9 cellular contexts compared by ENCODE assay signal in genomic region chr22:50303515-50303847, GRCh38. TPM values are rescaled to one million over a fixed set of nuclear protein-coding genes. Genes with fewer than 3 reads are reported as not detected.
DNase-seq lines count a peak whose midpoint lies in the region; ATAC-seq and TF ChIP-seq lines count a peak whose summit lies in the region.
"Had no signal": no experiment of that assay in that cellular context is flagged by ENCODE, and none has a peak within 500 bp of the region (broad histone marks: within the 10 kb centered on the region; RNA-seq: fewer than 3 reads in every experiment).

No MANE protein-coding gene starts in this region.

- peaks cover 0 to 2% (median 0%) of the 10 kb centered on the region in 3 donors for H3K27me3 ChIP-seq in skeletal muscle tissue (ENCODE audit: control insufficient read depth in 3 of 3, insufficient read depth in 3 of 3, low read length in 3 of 3)

- H3K36me3 ChIP-seq in skeletal muscle tissue (ENCODE audit: control insufficient read depth in 3 of 3, insufficient read depth in 3 of 3, low read length in 3 of 3): no peaks in the 10 kb centered on the region

- H3K27me3 Mint-ChIP-seq in CD14-positive monocyte (ENCODE audit: low read depth in 3 of 3): peaks cover 0 to 1% (median 0%) of the 10 kb centered on the region in 3 donors

- peaks cover 47 to 60% (median 59%) of the 10 kb centered on the region in 3 donors for H3K4me1 ChIP-seq in skeletal muscle tissue (ENCODE audit: control insufficient read depth in 3 of 3, insufficient read depth in 3 of 3, low read length in 3 of 3)

- H3K9ac ChIP-seq in skeletal muscle tissue (ENCODE audit: low read depth in 1 of 3, low read length in 3 of 3): peak overlapping the region in 2 of 3 donors; percentile 45 to 54

- H3K9me3 ChIP-seq in skeletal muscle tissue (ENCODE audit: control insufficient read depth in 3 of 3, low read length in 3 of 3): no peaks in the 10 kb centered on the region

- H3K27ac Mint-ChIP-seq in CD14-positive monocyte: peak overlapping the region; percentile 99 to 100 (median 100)
- H3K27ac Mint-ChIP-seq: CD8-positive, alpha-beta memory T cell had no signal

- H3K36me3 Mint-ChIP-seq in CD14-positive monocyte: peaks cover 8 to 23% of the 10 kb centered on the region in 2 donors
- H3K36me3 Mint-ChIP-seq: CD8-positive, alpha-beta memory T cell had no signal

- H3K4me3 ChIP-seq in skeletal muscle tissue (ENCODE audit: low read length in 3 of 3): no peak overlapping the region

- peaks cover 0 to 2% (median 0%) of the 10 kb centered on the region in 7 donors for H3K9me3 Mint-ChIP-seq in CD14-positive monocyte
- H3K9me3 Mint-ChIP-seq: CD8-positive, alpha-beta memory T cell had no signal

- H3K4me3 Mint-ChIP-seq in CD14-positive monocyte: peak overlapping the region; percentile 96

- TF ChIP-seq CTCF in CD14-positive monocyte (IDR thresholded peaks at IDR 0.05) (no peak), VCaP (conservative IDR thresholded peaks at IDR 0.05) (no peak)

- DNase-seq in CD14-positive monocyte (ENCODE audit: low spot score) (no peak), hippocampal formation (lab: John Stamatoyannopoulos, UW) (peak; percentile 27 to 40), NCI-H1436 (lab: John Stamatoyannopoulos, UW) (no peak), medulla oblongata (ENCODE audit: extremely low spot score) (no peak)
- no peak for DNase-seq in stimulated activated naive CD8-positive, alpha-beta T cell treated with anti-CD3 and anti-CD28 coated beads, Interleukin-15, Interleukin-2, amounts not matched to agents 100 U/mL and 50 U/mL, for 24 hours
- DNase-seq: CD8-positive, alpha-beta memory T cell had no signal

- ATAC-seq in HG03025 (IDR thresholded peaks at IDR 0.05; ENCODE audit: low FRiP score, unreplicated experiment): no peak
- no peak for ATAC-seq in stimulated activated naive CD8-positive, alpha-beta T cell treated with anti-CD3 and anti-CD28 coated beads, Interleukin-15, Interleukin-2, amounts not matched to agents 100 U/mL and 50 U/mL, for 24 hours

- peak overlapping the region; percentile 90 for H3K27ac ChIP-seq in VCaP
- H3K27ac ChIP-seq in skeletal muscle tissue (ENCODE audit: low read depth, low read length): peak overlapping the region; percentile 54

- H3K4me1 Mint-ChIP-seq in CD14-positive monocyte: peaks cover 52% of the 10 kb centered on the region

- intact Hi-C loops in CD14-positive monocyte (cut with micrococcal nuclease): loop anchor here (1.0 to 10.0 kb wide), 4 partner anchors 13 to 339 kb away; partner anchors contain the start of genes DENND6B (in 1 of the 2), PIM3 (in 1 of the 2) and TYMP (in 1 of the 2)

RNA-seq across cellular contexts. Expression of gene PLXNB2, which starts 4.0 kb away (rescaled TPM):
- 10 to 100 TPM; 38.2 to 70.5 TPM for polyA plus RNA-seq in CD14-positive monocyte
- 48.5 TPM for total RNA-seq in skeletal muscle tissue

RNA-seq across cellular contexts. Expression of gene DENND6B, which starts 23.3 kb away (rescaled TPM):
- 1 to 10 TPM; 1.7 to 2.1 TPM for polyA plus RNA-seq in CD14-positive monocyte
- total RNA-seq in skeletal muscle tissue: 1.0 TPM

RNA-seq across cellular contexts. Expression of gene MAPK11, which starts 33.3 kb away (rescaled TPM):
- not detected for polyA plus RNA-seq in CD14-positive monocyte
- 3.1 TPM for total RNA-seq in skeletal muscle tissue

RNA-seq across cellular contexts. Expression of gene PPP6R2, which starts 39.6 kb away (rescaled TPM):
- polyA plus RNA-seq in CD14-positive monocyte: 10 to 100 TPM in 1 of 2 donors, 1 to 10 TPM in 1; 9.1 to 10.3 TPM
- 28.2 TPM for total RNA-seq in skeletal muscle tissue

RNA-seq across cellular contexts. Expression of gene MAPK12, which starts 42.0 kb away (rescaled TPM):
- under 1 TPM; 0.06 to 0.13 TPM for polyA plus RNA-seq in CD14-positive monocyte
- total RNA-seq in skeletal muscle tissue: 18.8 TPM

Comparison
In these comparisons a context has a peak if more than half of its experiments do, and no peak if none do; other contexts are left out.
1. DNase-seq: peak in hippocampal formation (2 of 2); none in CD14-positive monocyte (single experiment), NCI-H1436 (single experiment), stimulated activated naive CD8-positive, alpha-beta T cell treated with anti-CD3 and anti-CD28 coated beads, Interleukin-15, Interleukin-2, amounts not matched to agents 100 U/mL and 50 U/mL, for 24 hours (single experiment) and medulla oblongata (single experiment).